In the genomic region with DNA sequence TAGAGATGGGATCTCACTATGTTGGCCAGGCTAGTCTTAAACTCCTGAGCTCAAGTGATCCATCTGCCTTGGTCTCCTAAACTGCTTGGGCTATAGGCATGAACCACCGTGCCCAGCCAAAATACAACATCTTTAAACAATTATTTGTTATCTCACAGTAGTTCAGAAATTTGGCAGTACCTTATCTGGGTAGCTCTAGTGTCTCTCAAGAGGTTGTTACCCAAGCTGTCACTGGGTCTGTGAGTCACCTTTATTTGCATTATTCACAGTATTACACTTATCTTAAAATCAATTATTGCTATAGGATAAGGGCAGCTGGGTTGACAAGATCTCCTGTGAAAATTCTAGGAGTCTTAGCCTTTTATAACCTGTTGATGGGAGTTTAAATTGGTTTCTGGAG, we compare ENCODE assay signal across 30 cellular contexts.
"Had no signal": no experiment of that assay in that cellular context is flagged by ENCODE, and none has a peak within 500 bp of the region (broad histone marks: within the 10 kb centered on the region; RNA-seq: fewer than 3 reads in every experiment).

No MANE protein-coding gene starts in this region.

- H3K9me3 ChIP-seq: adrenal gland, ascending aorta, body of pancreas, breast epithelium had no signal

- H3K36me3 ChIP-seq: adrenal gland, ascending aorta, brain microvascular endothelial cell, breast epithelium, cardiac muscle cell had no signal

- H3K27ac ChIP-seq: adrenal gland, ascending aorta, body of pancreas, brain microvascular endothelial cell, breast epithelium, cardiac muscle cell had no signal

- H3K27me3 ChIP-seq: adrenal gland, ascending aorta, body of pancreas, brain microvascular endothelial cell, breast epithelium had no signal

- H3K4me3 ChIP-seq: adrenal gland, ascending aorta, body of pancreas, breast epithelium, cardiac muscle cell had no signal

- DNase-seq: activated effector memory CD4-positive, alpha-beta T cell treated with anti-CD3 and anti-CD28 coated beads, Interleukin-2, amount 50 U/mL, for 16 hours; activated effector memory CD4-positive, alpha-beta T cell treated with Interleukin-2 at 50 U/mL for 16 hours; activated gamma-delta T cell; activated gamma-delta T cell treated with Interleukin-2 at 50 U/mL for 16 hours; activated naive CD4-positive, alpha-beta T cell; activated naive CD4-positive, alpha-beta T cell treated with anti-CD3 and anti-CD28 coated beads for 36 hours; activated naive CD4-positive, alpha-beta T cell treated with anti-CD3 and anti-CD28 coated beads, Interleukin-2, amount 10 ng/mL, durations not matched to agents 7 days and 5 days; activated naive CD4-positive, alpha-beta T cell treated with anti-CD3 and anti-CD28 coated beads, Interleukin-2, amount 50 U/mL, for 16 hours; activated naive CD4-positive, alpha-beta T cell treated with Interleukin-2 at 50 U/mL for 16 hours; activated naive CD8-positive, alpha-beta T cell treated with anti-CD3 and anti-CD28 coated beads for 36 hours; activated naive CD8-positive, alpha-beta T cell treated with anti-CD3 and anti-CD28 coated beads, Interleukin-2, amount 10 ng/mL, durations not matched to agents 7 days and 5 days; activated naive CD8-positive, alpha-beta T cell treated with anti-CD3 and anti-CD28 coated beads, Interleukin-2, amount 50 U/mL, for 24 hours; activated T-cell treated with anti-CD3 and anti-CD28 coated beads, Interleukin-2, amount 50 U/mL, for 1 hour; activated T-cell treated with anti-CD3 and anti-CD28 coated beads, Interleukin-2, amount 50 U/mL, for 24 hours; activated T-cell treated with anti-CD3 and anti-CD28 coated beads, Interleukin-2, amount 50 U/mL, for 4 hours; activated T-cell treated with anti-CD3 and anti-CD28 coated beads, Interleukin-2, amount 50 U/mL, for 48 hours; activated T-cell treated with anti-CD3 and anti-CD28 coated beads, Interleukin-2, amount 50 U/mL, for 72 hours; adrenal gland; amniotic stem cell; amygdala; anterior cingulate cortex; aorta; body of pancreas; brain microvascular endothelial cell; caudate nucleus; central memory CD4-positive, alpha-beta T cell; cerebellar nuclear complex had no signal

- H3K4me1 ChIP-seq: adrenal gland, ascending aorta, body of pancreas, breast epithelium had no signal
